In the genomic region with DNA sequence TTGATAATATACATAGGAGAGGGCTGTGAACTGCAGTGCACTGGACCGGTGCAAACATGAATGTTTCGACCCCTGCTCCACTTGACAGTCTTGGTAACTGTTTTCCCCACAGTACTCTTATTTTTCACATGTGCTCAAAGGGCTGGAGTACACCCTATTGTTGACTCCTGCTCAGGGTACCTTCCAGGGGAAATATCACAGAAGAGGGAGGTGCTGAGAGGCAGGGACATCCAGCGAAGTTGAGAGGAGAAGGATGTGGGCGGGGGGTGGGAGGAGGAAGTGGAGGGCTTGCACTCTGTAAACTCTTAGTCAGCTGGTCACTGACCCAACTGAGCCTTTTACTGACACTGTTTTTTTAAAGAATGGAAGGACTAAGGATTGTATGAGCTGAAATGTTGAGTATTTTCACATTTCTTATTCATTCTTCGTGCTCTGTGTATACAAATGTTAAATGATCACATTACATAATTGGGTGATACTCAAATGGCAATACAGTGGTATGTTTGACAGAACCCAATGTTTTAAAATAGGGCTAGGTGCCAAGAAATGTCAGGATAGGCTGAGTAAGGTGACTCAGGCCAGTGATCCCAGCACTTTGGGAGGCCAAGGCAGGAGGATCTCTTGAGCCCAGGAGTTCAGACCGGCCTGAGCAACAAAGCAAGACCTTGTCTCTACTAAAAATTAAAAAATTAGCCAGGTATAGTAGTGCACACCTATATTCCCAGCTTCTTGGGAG, we compare ENCODE assay signal across 7 cellular contexts. TPM values are rescaled to one million over a fixed set of nuclear protein-coding genes. Genes with fewer than 3 reads are reported as not detected.
DNase-seq lines count a peak whose midpoint lies in the region; ATAC-seq lines count a peak whose summit lies in the region.

No MANE protein-coding gene starts in this region.

- H3K27me3 ChIP-seq in muscle layer of colon (ENCODE audit: control insufficient read depth in 1 of 2, insufficient read depth in 2 of 2, low read length in 2 of 2), result no peaks in the 10 kb centered on the region

- DNase-seq in amniotic epithelial cell (ENCODE audit: low read depth) (peak; percentile 34), anterior cingulate cortex (lab: John Stamatoyannopoulos, UW) (no peak)
- no peak for DNase-seq in activated effector memory CD4-positive, alpha-beta T cell treated with Interleukin-2 at 50 U/mL for 16 hours

- no peaks in the 10 kb centered on the region for H3K36me3 ChIP-seq in muscle layer of colon (ENCODE audit: insufficient read depth, low read length)

- H3K4me3 ChIP-seq in muscle layer of colon (ENCODE audit: low read depth in 1 of 2, low read length in 2 of 2), result no peak overlapping the region

- H3K27ac ChIP-seq in muscle layer of colon (ENCODE audit: low read depth, low read length), result peak overlapping the region; percentile 54

- peaks cover 5% of the 10 kb centered on the region for H3K36me3 Mint-ChIP-seq in IgD-negative memory B cell

- no peaks in the 10 kb centered on the region for H3K9me3 Mint-ChIP-seq in IgD-negative memory B cell

- H3K9ac ChIP-seq in muscle layer of colon (ENCODE audit: low read length), result no peak overlapping the region

- peaks cover 59% of the 10 kb centered on the region for H3K4me1 ChIP-seq in muscle layer of colon (ENCODE audit: insufficient read depth, low read length)

- peak; percentile 44 for ATAC-seq in GM19351 (IDR thresholded peaks at IDR 0.05; ENCODE audit: unreplicated experiment)
- ATAC-seq in HG03175 (IDR thresholded peaks at IDR 0.05; ENCODE audit: unreplicated experiment), result no peak

- H3K27ac Mint-ChIP-seq in IgD-negative memory B cell, result peak overlapping the region; percentile 64 to 91 (median 79)

- H3K4me1 Mint-ChIP-seq in IgD-negative memory B cell, result peaks cover 27 to 44% (median 38%) of the 10 kb centered on the region in 3 donors

- H3K27me3 Mint-ChIP-seq in IgD-negative memory B cell, result no peaks in the 10 kb centered on the region

- no peaks in the 10 kb centered on the region for H3K9me3 ChIP-seq in muscle layer of colon (ENCODE audit: low read length)

- peak overlapping the region in 2 of 4 donors; percentile 24 to 82 for H3K4me3 Mint-ChIP-seq in IgD-negative memory B cell

RNA-seq across cellular contexts. Expression of a gene that starts 10.0 kb away (rescaled TPM):
- polyA plus RNA-seq in IgD-negative memory B cell, result 8.2 TPM
